12 cellular contexts compared by ENCODE assay signal in genomic region chr11:35721576-35722341, GRCh38. TPM values are rescaled to one million over a fixed set of nuclear protein-coding genes. Genes with fewer than 3 reads are reported as not detected.
DNase-seq lines count a peak whose midpoint lies in the region; ATAC-seq, FAIRE-seq and TF ChIP-seq lines count a peak whose summit lies in the region.
"Had no signal": no experiment of that assay in that cellular context is flagged by ENCODE, and none has a peak within 500 bp of the region (broad histone marks: within the 10 kb centered on the region; RNA-seq: fewer than 3 reads in every experiment).

No MANE protein-coding gene starts in this region.

- no peak for FAIRE-seq in HepG2 (lab: Jason Lieb, UNC)

- in situ Hi-C loops in GM13977 (cut with MboI; ENCODE audit: low pct_unique_long_range_greater_than_20kb, low sequenced_read_pairs, unreplicated experiment) (no loop called here), HepG2 (cut with HindIII; ENCODE audit: extremely low pct_ligation_motif_present, low pct_unique_long_range_greater_than_20kb) (no loop called here)

- TF ChIP-seq EP300 in HepG2 (IDR thresholded peaks at IDR 0.05; ENCODE audit: low read depth in 2 of 2, low read length in 2 of 2) (no peak), HepG2 (CRISPR knock-in tag; IDR thresholded peaks at IDR 0.05; ENCODE audit: borderline replicate concordance) (no peak)

- H3K4me1 ChIP-seq in HepG2 (ENCODE audit: insufficient read depth, low read length): no peaks in the 10 kb centered on the region

- H3K36me3 ChIP-seq in HepG2 (replicated peaks in 1 of 2; ENCODE audit: control insufficient read depth in 1 of 2, insufficient read depth in 2 of 2, low read length in 2 of 2): peaks cover 0 to 9% of the 10 kb centered on the region in 2 experiments; a peak in 3 of 5 replicates

- no peak for TF ChIP-seq POLR2A in HepG2 (IDR thresholded peaks at IDR 0.05; ENCODE audit: insufficient read depth in 1 of 2, low read depth in 2 of 2, low read length in 2 of 2)

- DNase-seq in GM13977 (ENCODE audit: low spot score) (peak; percentile 24), HepG2 (ENCODE audit: low spot score) (no peak), iPS-NIHi11 (ENCODE audit: low spot score) (no peak), HEK293T (ENCODE audit: extremely low spot score) (no peak), GOT3 (lab: John Stamatoyannopoulos, UW) (no peak), NCI-H1436 (lab: John Stamatoyannopoulos, UW) (no peak)
- DNase-seq: Kasumi-1; PC-3; stimulated activated CD4-positive, alpha-beta T cell treated with anti-CD3 and anti-CD28 coated beads, Interleukin-1b, Interleukin-23, amount 100 ng/mL, for 48 hours had no signal

- H3K27ac ChIP-seq in HepG2 (ENCODE audit: extremely low read length, insufficient read depth, low read length): no peak overlapping the region
- H3K27ac ChIP-seq: gastroesophageal sphincter had no signal

- no peaks in the 10 kb centered on the region for H3K9me3 ChIP-seq in HepG2 (ENCODE audit: low read length)
- H3K9me3 ChIP-seq: gastroesophageal sphincter had no signal

- H2AFZ ChIP-seq in HepG2 (ENCODE audit: low read length): no peak overlapping the region

- H3K4me2 ChIP-seq in HepG2 (ENCODE audit: low read depth, low read length): no peak overlapping the region

- intact Hi-C loops in HepG2 (cut with micrococcal nuclease; ENCODE audit: unreplicated experiment): no loop called here

- 71% methylated on average over 2 of the region's 2 CpGs for WGBS in HepG2 (ENCODE audit: low lambda C conversion rate)

- 0 out of 2 replicates have a peak, but pooled peaks cover 3% of the 10 kb centered on the region for H4K20me1 ChIP-seq in HepG2 (ENCODE audit: insufficient read depth, low read length)

- ATAC-seq in GM21515 (IDR thresholded peaks at IDR 0.05; ENCODE audit: unreplicated experiment) (peak; percentile 62), HG03565 (IDR thresholded peaks at IDR 0.05; ENCODE audit: unreplicated experiment) (peak; percentile 54), HepG2 (no peak)
- ATAC-seq: gastroesophageal sphincter, PC-3 had no signal

- H3K27me3 ChIP-seq in HepG2 (ENCODE audit: control insufficient read depth in 1 of 2, insufficient read depth in 2 of 2, low read length in 2 of 2): no peaks in the 10 kb centered on the region
- H3K27me3 ChIP-seq: gastroesophageal sphincter had no signal

- no peak for TF ChIP-seq RAD21 in HepG2 (CRISPR knock-in tag; IDR thresholded peaks at IDR 0.05)

- POLR2A ChIA-PET in HepG2 (lab: Yijun Ruan, JAX) (no interaction called here), HEK293T (lab: Yijun Ruan, JAX) (no interaction called here)

- no peaks in the 10 kb centered on the region for H3K79me2 ChIP-seq in HepG2 (ENCODE audit: insufficient read depth, low read length)

- H3K4me3 ChIP-seq in HepG2 (replicated peaks in 1 of 3; ENCODE audit: insufficient read depth in 1 of 3, low read depth in 2 of 3, low read length in 3 of 3): no peak overlapping the region
- H3K4me3 ChIP-seq: gastroesophageal sphincter had no signal

- CTCF ChIA-PET in HepG2 (lab: Yijun Ruan, JAX; ENCODE audit: low intra/inter-chr PET ratio, low total read pairs): no interaction called here
- CTCF ChIA-PET in HEK293T (lab: Yijun Ruan, JAX): no interaction called here

- H3K9ac ChIP-seq in HepG2 (ENCODE audit: insufficient read depth, low read depth, low read length): no peak overlapping the region

- BruUV-seq in HepG2 (replicated peaks; lab: Mats Ljungman, UMichigan): no TSS peak

- TF ChIP-seq CTCF in GM13977 (IDR thresholded peaks at IDR 0.05; ENCODE audit: extremely low read depth, insufficient read depth, missing control alignments) (no peak), HepG2 (CRISPR knock-in tag; IDR thresholded peaks at IDR 0.05) (no peak)

TF ChIP-seq in HepG2, 621 proteins besides CTCF, POLR2A, EP300 and RAD21:
- no peak for TF ChIP-seq SIN3B (IDR thresholded peaks at IDR 0.05; ENCODE audit: low read length)
- 0 out of 2 replicates have a peak, but pooled peaks have one; percentile 23 for TF ChIP-seq ATF7 (IDR thresholded peaks at IDR 0.05)
- TF ChIP-seq ATF7 (CRISPR knock-in tag; IDR thresholded peaks at IDR 0.05): no peak
TF ChIP-seq in HepG2: peak in this region for 1.

TF ChIP-seq in HEK293T, 16 proteins besides CTCF, POLR2A, EP300 and RAD21:
- TF ChIP-seq SP1 (IDR thresholded peaks at IDR 0.05): no peak
- TF ChIP-seq FOXK2 (IDR thresholded peaks at IDR 0.05): no peak
- no peak for TF ChIP-seq ELF4 (IDR thresholded peaks at IDR 0.05)
- no peak for TF ChIP-seq L3MBTL2 (conservative IDR thresholded peaks at IDR 0.05)
- TF ChIP-seq TARDBP (IDR thresholded peaks at IDR 0.05): no peak
- no peak for TF ChIP-seq BHLHE40 (IDR thresholded peaks at IDR 0.05; ENCODE audit: borderline replicate concordance)
- no peak for TF ChIP-seq ZNF384 (IDR thresholded peaks at IDR 0.05)
- no peak for TF ChIP-seq FOXM1 (IDR thresholded peaks at IDR 0.05; ENCODE audit: borderline replicate concordance)
- TF ChIP-seq PKNOX1 (IDR thresholded peaks at IDR 0.05): no peak

RNA-seq across cellular contexts. Expression of gene TRIM44, which starts 59.2 kb away (rescaled TPM):
- 22.7 and 25.6 TPM in 2 replicates for total RNA-seq in HepG2 (2016; rRNA removed; fragmentation: Illumina TruSeq; extraction: Trizol)
- total RNA-seq in HepG2 (2016; cell fraction: cytosol; rRNA removed; fragmentation: Illumina TruSeq; extraction: Trizol; ENCODE audit: low read depth): 1.0 and 1.4 TPM in 2 replicates
- 20.8 and 25.6 TPM in 2 replicates for total RNA-seq in HepG2 (2016; cell fraction: insoluble cytoplasmic fraction; rRNA removed; fragmentation: Illumina TruSeq; extraction: Trizol)
- total RNA-seq in HepG2 (2016; cell fraction: membrane; rRNA removed; fragmentation: Illumina TruSeq; extraction: Trizol): 5.2 and 7.4 TPM in 2 replicates
- 14.3 and 15.2 TPM in 2 replicates for total RNA-seq in HepG2 (2016; cell fraction: nucleus; rRNA removed; fragmentation: Illumina TruSeq; extraction: Trizol)
- polyA plus RNA-seq in HepG2 (2011; rRNA removed): 50.3 and 51.3 TPM in 2 replicates
- polyA plus RNA-seq in HepG2 (2011; cell fraction: cytosol; rRNA removed): 24.6 and 38.2 TPM in 2 replicates
- 51.2 and 70.4 TPM in 2 replicates for polyA plus RNA-seq in HepG2 (2011; cell fraction: nucleus; rRNA removed)
- polyA plus RNA-seq in HepG2 (2012): 34.4 and 35.4 TPM in 2 replicates
- 2.4 and 2.5 TPM in 2 replicates for polyA plus RNA-seq in HepG2 (2016; cell fraction: cytosol; fragmentation: Illumina TruSeq; extraction: Trizol; ENCODE audit: low read depth)
- 24.9 and 32.9 TPM in 2 replicates for polyA plus RNA-seq in HepG2 (2016; cell fraction: insoluble cytoplasmic fraction; fragmentation: Illumina TruSeq; extraction: Trizol; ENCODE audit: low read depth)
- 7.1 and 7.9 TPM in 2 replicates for polyA plus RNA-seq in HepG2 (2016; cell fraction: membrane; fragmentation: Illumina TruSeq; extraction: Trizol; ENCODE audit: low read depth)
- polyA plus RNA-seq in HepG2 (2016; cell fraction: nucleus; fragmentation: Illumina TruSeq; extraction: Trizol; ENCODE audit: insufficient read depth, low read depth): 20.8 and 29.6 TPM in 2 replicates
- polyA minus RNA-seq in HepG2 (2011; rRNA and poly(A)+ RNA removed; ENCODE audit: low replicate concordance): 53.2 and 117 TPM in 2 replicates
- polyA minus RNA-seq in HepG2 (2011; cell fraction: cytosol; rRNA and poly(A)+ RNA removed): 26.8 and 39.3 TPM in 2 replicates
- 23.8 and 32.2 TPM in 2 replicates for polyA minus RNA-seq in HepG2 (2011; cell fraction: nucleus; rRNA and poly(A)+ RNA removed)
